In genomic region chrX:49840679-49841078, GRCh38 we compare ENCODE assay signal across 8 cellular contexts.
A peak's percentile ranks its signal among the peaks of the same experiment; 100 is the strongest.
DNase-seq lines count a peak whose midpoint lies in the region; ATAC-seq and TF ChIP-seq lines count a peak whose summit lies in the region.

No MANE protein-coding gene starts in this region.

- in situ Hi-C loops in astrocyte of the spinal cord (cut with HindIII; ENCODE audit: low sequenced_read_pairs), result no loop called here

- peak; percentile 33 for TF ChIP-seq CTCF in AG04449 (IDR thresholded peaks at IDR 0.05; ENCODE audit: insufficient read depth, low read length, missing control alignments)
- peak; percentile 43 for TF ChIP-seq CTCF in astrocyte of the spinal cord (IDR thresholded peaks at IDR 0.05; ENCODE audit: low read depth, low read length)

- CTCF ChIA-PET in AG04449 (lab: Yijun Ruan, JAX), result interaction anchor here (1.9 kb wide), 1 partner anchor 38 kb away, joined by 7 read pairs; the partner anchor contains the start of gene USP27X

- no peak overlapping the region for H3K4me3 ChIP-seq in AG04449 (ENCODE audit: low read depth, low read length)
- H3K4me3 ChIP-seq in astrocyte of the spinal cord (ENCODE audit: low read depth, low read length), result no peak overlapping the region

- no peak for DNase-seq in AG04449 (ENCODE audit: low read depth, low spot score)
- DNase-seq in NCI-H1048 (lab: John Stamatoyannopoulos, UW), result peak; percentile 36
- DNase-seq in astrocyte of the spinal cord (ENCODE audit: low read depth, low spot score), result peak; percentile 24
- peak; percentile 49 for DNase-seq in inferior parietal cortex (ENCODE audit: extremely low spot score)
- peak; percentile 65 for DNase-seq in stimulated activated CD4-positive, alpha-beta T cell treated with anti-CD3 and anti-CD28 coated beads, Interleukin-1b, Interleukin-23, amount 100 ng/mL, for 48 hours

- peak; percentile 93 for ATAC-seq in GM18868 (IDR thresholded peaks at IDR 0.05; ENCODE audit: unreplicated experiment)
- ATAC-seq in SK-N-SH treated with all-trans-retinoic acid at 6 μM for 48 hours, result peak; percentile 77
- ATAC-seq in GM18520 (IDR thresholded peaks at IDR 0.05; ENCODE audit: unreplicated experiment), result no peak

- POLR2A ChIA-PET in AG04449 (lab: Yijun Ruan, JAX), result no interaction called here

TF ChIP-seq in SK-N-SH treated with all-trans-retinoic acid at 6 μM for 48 hours, 23 proteins besides CTCF, POLR2A, EP300 and RAD21:
- TF ChIP-seq CSDC2 (CRISPR knock-in tag; IDR thresholded peaks at IDR 0.05) (no peak), RARB (CRISPR knock-in tag; IDR thresholded peaks at IDR 0.05) (no peak), OSR1 (CRISPR knock-in tag; IDR thresholded peaks at IDR 0.05) (no peak), PATZ1 (CRISPR knock-in tag; IDR thresholded peaks at IDR 0.05; ENCODE audit: borderline replicate concordance) (no peak), ZC3H10 (CRISPR knock-in tag; IDR thresholded peaks at IDR 0.05) (no peak), PPARA (CRISPR knock-in tag; IDR thresholded peaks at IDR 0.05; ENCODE audit: borderline replicate concordance) (no peak), ESRRG (CRISPR knock-in tag; IDR thresholded peaks at IDR 0.05) (no peak), ZFP3 (CRISPR knock-in tag; IDR thresholded peaks at IDR 0.05) (no peak), ARNTL (CRISPR knock-in tag; IDR thresholded peaks at IDR 0.05; ENCODE audit: borderline replicate concordance, low read depth) (no peak), TSHZ2 (CRISPR knock-in tag; IDR thresholded peaks at IDR 0.05) (no peak), ZNF8 (CRISPR knock-in tag; IDR thresholded peaks at IDR 0.05) (no peak), TCF4 (CRISPR knock-in tag; IDR thresholded peaks at IDR 0.05; ENCODE audit: borderline replicate concordance) (no peak), CSRNP3 (CRISPR knock-in tag; IDR thresholded peaks at IDR 0.05) (no peak), SNAI2 (CRISPR knock-in tag; IDR thresholded peaks at IDR 0.05) (no peak)
